ENCODE assay signal across 28 cellular contexts in the genomic region with DNA sequence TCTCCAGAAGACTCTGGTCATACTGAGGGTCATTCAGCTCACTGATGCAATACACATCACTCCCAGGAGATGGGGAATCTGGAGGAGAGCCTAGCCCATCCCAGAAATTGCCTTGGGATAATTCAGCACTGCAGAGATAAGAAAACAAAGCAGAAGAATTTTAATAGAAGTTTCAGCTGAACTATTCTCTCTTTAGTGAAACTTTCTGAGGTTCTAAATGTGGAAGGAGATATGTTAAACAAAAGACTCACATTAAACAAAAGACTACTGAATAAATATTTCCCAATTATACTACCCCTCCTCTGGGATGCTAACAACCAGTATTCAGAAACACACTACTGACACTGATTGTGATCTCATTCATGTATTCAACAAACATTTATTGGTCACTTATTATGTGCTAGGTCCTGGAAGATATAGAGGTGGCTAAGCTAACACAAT. TPM values are rescaled to one million over a fixed set of nuclear protein-coding genes. Genes with fewer than 3 reads are reported as not detected.
DNase-seq lines count a peak whose midpoint lies in the region; ATAC-seq, FAIRE-seq and TF ChIP-seq lines count a peak whose summit lies in the region.
"Had no signal": no experiment of that assay in that cellular context is flagged by ENCODE, and none has a peak within 500 bp of the region (broad histone marks: within the 10 kb centered on the region; RNA-seq: fewer than 3 reads in every experiment).

No MANE protein-coding gene starts in this region.

- H4K20me1 ChIP-seq in astrocyte (ENCODE audit: insufficient read depth, low read length) = no peaks in the 10 kb centered on the region

- no peaks in the 10 kb centered on the region for H3K79me1 ChIP-seq in mesendoderm (ENCODE audit: low read length)

- no peak overlapping the region for H4K5ac ChIP-seq in mesendoderm (ENCODE audit: low read length)

- CTCF ChIA-PET in AG04450 (lab: Charles Lee) = interaction anchor here (0.5 to 1.3 kb wide), 3 partner anchors 12 to 327 kb away, joined by 3 to 4 read pairs (median 3); no protein-coding TSS in a partner anchor

- H4K8ac ChIP-seq in mesendoderm (ENCODE audit: low read depth, low read length) = no peak overlapping the region

- H3K27me3 ChIP-seq in AG04450 (ENCODE audit: control insufficient read depth, insufficient read depth, low read length) = no peaks in the 10 kb centered on the region
- no peaks in the 10 kb centered on the region for H3K27me3 ChIP-seq in HAP-1 (ENCODE audit: low read depth)
- H3K27me3 ChIP-seq in astrocyte (ENCODE audit: insufficient read depth, low read length) = no peaks in the 10 kb centered on the region
- H3K27me3 ChIP-seq in mesendoderm (ENCODE audit: insufficient read depth, low read length, poor library complexity) = no peaks in the 10 kb centered on the region
- H3K27me3 ChIP-seq in suprapubic skin = no peaks in the 10 kb centered on the region
- no peaks in the 10 kb centered on the region for H3K27me3 ChIP-seq in SJCRH30
- H3K27me3 ChIP-seq: cardiac muscle cell, gastrocnemius medialis had no signal

- H3K23ac ChIP-seq in mesendoderm (ENCODE audit: low read length) = no peak overlapping the region

- H3K9ac ChIP-seq in astrocyte (ENCODE audit: low read length) (no peak overlapping the region), mesendoderm (ENCODE audit: low read length) (no peak overlapping the region)
- H3K9ac ChIP-seq: parathyroid adenoma had no signal

- H3K27me3 Mint-ChIP-seq in astrocyte (ENCODE audit: low read depth, unreplicated experiment) = no peaks in the 10 kb centered on the region
- H3K27me3 Mint-ChIP-seq: memory B cell; naive thymus-derived CD4-positive, alpha-beta T cell; stimulated activated memory B cell treated with anti-CD40 and anti-IgM and Interleukin-4, amounts not matched to agents 10 μg/mL and 1 μg/mL and 100 μg/mL, for 72 hours had no signal

- no peak overlapping the region for H2AFZ ChIP-seq in astrocyte (ENCODE audit: low read depth, low read length)
- H2AFZ ChIP-seq: parathyroid adenoma had no signal

- no peak overlapping the region for H3K4me2 ChIP-seq in astrocyte (ENCODE audit: low read length)
- no peak overlapping the region for H3K4me2 ChIP-seq in mesendoderm (ENCODE audit: low read length)

- no peak overlapping the region for H2BK120ac ChIP-seq in mesendoderm (ENCODE audit: low read depth, low read length)

- H2AK5ac ChIP-seq in mesendoderm (ENCODE audit: low read length) = no peak overlapping the region

- H3K4me1 ChIP-seq in HAP-1 (no peaks in the 10 kb centered on the region), astrocyte (ENCODE audit: insufficient read depth, low read length) (no peaks in the 10 kb centered on the region), mesendoderm (ENCODE audit: control insufficient read depth, low read depth, low read length) (no peaks in the 10 kb centered on the region), suprapubic skin (no peaks in the 10 kb centered on the region), SJCRH30 (no peaks in the 10 kb centered on the region)
- H3K4me1 ChIP-seq: gastrocnemius medialis, parathyroid adenoma had no signal

- POLR2A ChIA-PET in AG04450 (lab: Yijun Ruan, JAX) = no interaction called here

- FAIRE-seq in astrocyte (lab: Jason Lieb, UNC) = no peak

- H3K4me3 Mint-ChIP-seq in astrocyte (ENCODE audit: unreplicated experiment) = no peak overlapping the region
- H3K4me3 Mint-ChIP-seq: CD8-positive, alpha-beta T cell; memory B cell; naive thymus-derived CD4-positive, alpha-beta T cell; stimulated activated memory B cell treated with anti-CD40 and anti-IgM and Interleukin-4, amounts not matched to agents 10 μg/mL and 1 μg/mL and 100 μg/mL, for 72 hours had no signal

- H3K9me3 Mint-ChIP-seq in astrocyte (ENCODE audit: unreplicated experiment) = peaks cover 5% of the 10 kb centered on the region
- H3K9me3 Mint-ChIP-seq: CD8-positive, alpha-beta T cell had no signal

- H2BK5ac ChIP-seq in mesendoderm (ENCODE audit: low read length) = no peak overlapping the region

- H3K36me3 ChIP-seq in HAP-1 (replicated peaks) = peaks cover 5% of the 10 kb centered on the region
- peaks cover 8% of the 10 kb centered on the region for H3K36me3 ChIP-seq in astrocyte (ENCODE audit: insufficient read depth, low read length)
- no peaks in the 10 kb centered on the region for H3K36me3 ChIP-seq in mesendoderm (ENCODE audit: control insufficient read depth, insufficient read depth, low read length)
- peaks cover 14% of the 10 kb centered on the region for H3K36me3 ChIP-seq in suprapubic skin
- H3K36me3 ChIP-seq in SJCRH30 = peaks cover 24% of the 10 kb centered on the region
- H3K36me3 ChIP-seq: cardiac muscle cell, gastrocnemius medialis had no signal

- no peak for TF ChIP-seq POLR2A in suprapubic skin (IDR thresholded peaks at IDR 0.05)

- H3K18ac ChIP-seq in mesendoderm (ENCODE audit: low read length) = no peak overlapping the region

- H3K27ac Mint-ChIP-seq in astrocyte (ENCODE audit: unreplicated experiment) = peak overlapping the region; percentile 18
- H3K27ac Mint-ChIP-seq: CD8-positive, alpha-beta T cell; stimulated activated memory B cell treated with anti-CD40 and anti-IgM and Interleukin-4, amounts not matched to agents 10 μg/mL and 1 μg/mL and 100 μg/mL, for 72 hours had no signal

- no peak overlapping the region for H3K56ac ChIP-seq in mesendoderm (ENCODE audit: low read length)

- DNase-seq in AG04450 (ENCODE audit: low read depth, low spot score) (no peak), HAP-1 (ENCODE audit: low spot score in 2 of 2) (peak; percentile 26 to 42), astrocyte (ENCODE audit: low read depth) (peak; percentile 26), mesendoderm (peak; percentile 69), NCI-H2081 treated with DMSO at 0.1 percent for 48 hours (lab: John Stamatoyannopoulos, UW) (no peak), suprapubic skin (ENCODE audit: low spot score in 2 of 2) (no peak), SJCRH30 (no peak)
- DNase-seq: ACHN; activated CD4-positive, alpha-beta T cell treated with anti-CD3 and anti-CD28 coated beads, Interleukin-2, amount 50 U/mL, for 1 hour; activated CD8-positive, alpha-beta memory T cell treated with anti-CD3 and anti-CD28 coated beads, Interleukin-2, amount 50 U/mL, for 48 hours; activated effector memory CD4-positive, alpha-beta T cell treated with Interleukin-2 at 50 U/mL for 16 hours; CD8-positive, alpha-beta T cell; DMS79 treated with DMSO at 0.1 percent for 48 hours; gastrocnemius medialis; naive thymus-derived CD4-positive, alpha-beta T cell; NCI-H1417 treated with DMSO at 0.1 percent for 48 hours; NCI-H526; OCI-M1; SHP77 treated with DMSO at 0.1 percent for 48 hours; T-helper 1 cell had no signal

- in situ Hi-C loops in HAP-1 (cut with MboI; ENCODE audit: low sequenced_read_pairs) = no loop called here

- no peak for TF ChIP-seq EP300 in suprapubic skin (IDR thresholded peaks at IDR 0.05)

- H3K9me3 ChIP-seq in AG04450 (ENCODE audit: control insufficient read depth, insufficient read depth, low read length) (no peaks in the 10 kb centered on the region), HAP-1 (no peaks in the 10 kb centered on the region), astrocyte (ENCODE audit: insufficient read depth, low read depth, low read length) (no peaks in the 10 kb centered on the region), suprapubic skin (no peaks in the 10 kb centered on the region), SJCRH30 (replicated peaks) (no peaks in the 10 kb centered on the region)
- H3K9me3 ChIP-seq: gastrocnemius medialis, thoracic aorta had no signal

- no peak overlapping the region for H2BK15ac ChIP-seq in mesendoderm (replicated peaks; ENCODE audit: low read depth)

- no peak overlapping the region for H3K4me3 ChIP-seq in AG04450 (ENCODE audit: low read depth, low read length)
- no peak overlapping the region for H3K4me3 ChIP-seq in HAP-1
- H3K4me3 ChIP-seq in astrocyte (ENCODE audit: insufficient read depth, low read depth, low read length) = no peak overlapping the region
- H3K4me3 ChIP-seq in mesendoderm (ENCODE audit: low read length) = no peak overlapping the region
- no peak overlapping the region for H3K4me3 ChIP-seq in suprapubic skin
- no peak overlapping the region for H3K4me3 ChIP-seq in SJCRH30
- H3K4me3 ChIP-seq: cardiac muscle cell, gastrocnemius medialis, thoracic aorta had no signal

- no peak overlapping the region for H3K4ac ChIP-seq in mesendoderm (ENCODE audit: low read depth, low read length)

- TF ChIP-seq CTCF in AG04450 (IDR thresholded peaks at IDR 0.05; ENCODE audit: low read depth, low read length) (peak; percentile 35), astrocyte (IDR thresholded peaks at IDR 0.05; ENCODE audit: insufficient read depth, low read depth, low read length) (no peak), suprapubic skin (IDR thresholded peaks at IDR 0.05) (no peak)

- peaks cover 17% of the 10 kb centered on the region for H3K36me3 Mint-ChIP-seq in astrocyte (ENCODE audit: low read depth, unreplicated experiment)

- no peak for ATAC-seq in GM21390 (IDR thresholded peaks at IDR 0.05; ENCODE audit: unreplicated experiment)
- ATAC-seq: CD8-positive, alpha-beta T cell; gastrocnemius medialis; naive thymus-derived CD4-positive, alpha-beta T cell; stimulated activated memory B cell treated with anti-CD40 and anti-IgM and Interleukin-4, amounts not matched to agents 10 μg/mL and 1 μg/mL and 100 μg/mL, for 72 hours had no signal

- H3K27ac ChIP-seq in AG04450 (ENCODE audit: low read depth, low read length) = no peak overlapping the region
- H3K27ac ChIP-seq in astrocyte (ENCODE audit: low read depth, low read length) = no peak overlapping the region
- no peak overlapping the region for H3K27ac ChIP-seq in mesendoderm (ENCODE audit: low read depth, low read length)
- no peak overlapping the region for H3K27ac ChIP-seq in suprapubic skin
- no peak overlapping the region for H3K27ac ChIP-seq in SJCRH30
- H3K27ac ChIP-seq: gastrocnemius medialis, HL-60, parathyroid adenoma, thoracic aorta, VCaP had no signal

- no peaks in the 10 kb centered on the region for H3K79me2 ChIP-seq in astrocyte (ENCODE audit: insufficient read depth, low read length)
- no peaks in the 10 kb centered on the region for H3K79me2 ChIP-seq in mesendoderm (ENCODE audit: control insufficient read depth, insufficient read depth, low read length)
- H3K79me2 ChIP-seq: parathyroid adenoma had no signal

- peaks cover 9% of the 10 kb centered on the region for H3K4me1 Mint-ChIP-seq in astrocyte (ENCODE audit: low read depth, unreplicated experiment)
- H3K4me1 Mint-ChIP-seq: memory B cell; naive thymus-derived CD4-positive, alpha-beta T cell; stimulated activated memory B cell treated with anti-CD40 and anti-IgM and Interleukin-4, amounts not matched to agents 10 μg/mL and 1 μg/mL and 100 μg/mL, for 72 hours had no signal

RNA-seq across cellular contexts. Expression of a gene that starts 47.8 kb away (rescaled TPM):
- 8.4 and 8.7 TPM in 2 replicates for polyA plus RNA-seq in AG04450 (2011; rRNA removed)
- 29.5 and 30.1 TPM in 2 replicates for polyA minus RNA-seq in AG04450 (2011; rRNA and poly(A)+ RNA removed)
- total RNA-seq in astrocyte (45.4 and 53.7 TPM in 2 replicates), suprapubic skin (10 to 100 TPM; 16.9 to 41.3 (median 29.2) TPM)
- polyA plus RNA-seq in mesendoderm (2013, experiment 1 of 2) = 12.5 TPM
- 14.5 TPM for polyA plus RNA-seq in mesendoderm (2013, experiment 2 of 2)
- 27.5 and 31.3 TPM in 2 replicates for total RNA-seq in SJCRH30 (2014; rRNA removed; shearing (Covaris generic))

RNA-seq across cellular contexts. Expression of a gene that starts 48.1 kb away (rescaled TPM):
- 57.2 and 59.6 TPM in 2 replicates for polyA plus RNA-seq in AG04450 (2011; rRNA removed)
- polyA minus RNA-seq in AG04450 (2011; rRNA and poly(A)+ RNA removed) = 44.6 and 48.1 TPM in 2 replicates
- total RNA-seq in astrocyte = 376 and 401 TPM in 2 replicates
- 47.6 TPM for polyA plus RNA-seq in mesendoderm (2013, experiment 1 of 2)
- polyA plus RNA-seq in mesendoderm (2013, experiment 2 of 2) = 48.6 TPM
- 10 to 100 TPM; 31.3 to 47.1 (median 40.6) TPM for total RNA-seq in suprapubic skin
- 52.7 and 56.5 TPM in 2 replicates for total RNA-seq in SJCRH30 (2014; rRNA removed; shearing (Covaris generic))

Comparison
In these comparisons a context has a peak if more than half of its experiments do, and no peak if none do; other contexts are left out.
1. DNase-seq: peak in HAP-1 (2 of 2), astrocyte (single experiment) and mesendoderm (single experiment); none in AG04450 (single experiment), NCI-H2081 treated with DMSO at 0.1 percent for 48 hours (single experiment), suprapubic skin (0 of 2) and SJCRH30 (0 of 2).